24 cellular contexts compared by ENCODE assay signal in genomic region chr9:91803970-91804752, GRCh38.
DNase-seq lines count a peak whose midpoint lies in the region; ATAC-seq, FAIRE-seq and TF ChIP-seq lines count a peak whose summit lies in the region.
"Had no signal": no experiment of that assay in that cellular context is flagged by ENCODE, and none has a peak within 500 bp of the region (broad histone marks: within the 10 kb centered on the region; RNA-seq: fewer than 3 reads in every experiment).

No MANE protein-coding gene starts in this region.

- H3K9me3 ChIP-seq in astrocyte (ENCODE audit: insufficient read depth, low read depth, low read length): no peaks in the 10 kb centered on the region
- H3K9me3 ChIP-seq: heart right ventricle, upper lobe of right lung had no signal

- H3K27me3 ChIP-seq in astrocyte (ENCODE audit: insufficient read depth, low read length): peaks cover 5% of the 10 kb centered on the region
- H3K27me3 ChIP-seq: upper lobe of right lung had no signal

- POLR2A ChIA-PET in activated CD4-positive, alpha-beta T cell treated with anti-CD3 and anti-CD28 coated beads for 36 hours (lab: Charles Lee): no interaction called here

- no peaks in the 10 kb centered on the region for H3K79me2 ChIP-seq in astrocyte (ENCODE audit: insufficient read depth, low read length)

- no peaks in the 10 kb centered on the region for H3K36me3 ChIP-seq in astrocyte (ENCODE audit: insufficient read depth, low read length)
- H3K36me3 ChIP-seq: heart right ventricle, upper lobe of right lung had no signal

- H3K27me3 Mint-ChIP-seq in activated CD4-positive, alpha-beta T cell treated with anti-CD3 and anti-CD28 coated beads for 36 hours: peaks cover 2% of the 10 kb centered on the region
- H3K27me3 Mint-ChIP-seq in astrocyte (ENCODE audit: low read depth, unreplicated experiment): peaks cover 5% of the 10 kb centered on the region
- peaks cover 5 to 16% (median 15%) of the 10 kb centered on the region in 3 donors for H3K27me3 Mint-ChIP-seq in immature natural killer cell (ENCODE audit: low read depth in 3 of 3)
- H3K27me3 Mint-ChIP-seq: CD4-positive, CD25-positive, alpha-beta regulatory T cell had no signal

- CTCF ChIA-PET in activated CD4-positive, alpha-beta T cell treated with anti-CD3 and anti-CD28 coated beads for 36 hours (lab: Charles Lee): interaction anchor here (0.8 kb wide), 1 partner anchor 32 kb away, joined by 3 read pairs; no protein-coding TSS in a partner anchor

- TF ChIP-seq CTCF in astrocyte (IDR thresholded peaks at IDR 0.05; ENCODE audit: insufficient read depth, low read depth, low read length): no peak

- peaks cover 3% of the 10 kb centered on the region for H3K4me1 ChIP-seq in astrocyte (ENCODE audit: insufficient read depth, low read length)
- H3K4me1 ChIP-seq: heart right ventricle had no signal

- H3K27ac Mint-ChIP-seq in activated CD4-positive, alpha-beta T cell treated with anti-CD3 and anti-CD28 coated beads for 36 hours: no peak overlapping the region
- peak overlapping the region; percentile 60 for H3K27ac Mint-ChIP-seq in astrocyte (ENCODE audit: unreplicated experiment)
- H3K27ac Mint-ChIP-seq in stimulated activated effector memory CD8-positive, alpha-beta T cell treated with anti-CD3 and anti-CD28 coated beads, Interleukin-12 subunit alpha, Interleukin-12 subunit beta, amount 100 ng/mL, for 72 hours: no peak overlapping the region
- no peak overlapping the region for H3K27ac Mint-ChIP-seq in immature natural killer cell
- H3K27ac Mint-ChIP-seq: activated CD4-positive, alpha-beta T cell treated with anti-CD3 and anti-CD28 coated beads, Interleukin-2, amount 10 ng/mL, durations not matched to agents 24 days and 14 days; CD4-positive, CD25-positive, alpha-beta regulatory T cell; memory B cell had no signal

- H3K4me1 Mint-ChIP-seq in activated CD4-positive, alpha-beta T cell treated with anti-CD3 and anti-CD28 coated beads for 36 hours: peaks cover 5% of the 10 kb centered on the region
- peaks cover 26% of the 10 kb centered on the region for H3K4me1 Mint-ChIP-seq in astrocyte (ENCODE audit: low read depth, unreplicated experiment)
- peaks cover 38% of the 10 kb centered on the region for H3K4me1 Mint-ChIP-seq in stimulated activated effector memory CD8-positive, alpha-beta T cell treated with anti-CD3 and anti-CD28 coated beads, Interleukin-12 subunit alpha, Interleukin-12 subunit beta, amount 100 ng/mL, for 72 hours
- H3K4me1 Mint-ChIP-seq in immature natural killer cell: peaks cover 9% of the 10 kb centered on the region in 2 donors

- FAIRE-seq in astrocyte (lab: Jason Lieb, UNC): no peak
- FAIRE-seq: endothelial cell of umbilical vein, GM12891 had no signal

- H3K4me3 Mint-ChIP-seq in activated CD4-positive, alpha-beta T cell treated with anti-CD3 and anti-CD28 coated beads for 36 hours: no peak overlapping the region
- H3K4me3 Mint-ChIP-seq in astrocyte (ENCODE audit: unreplicated experiment) (no peak overlapping the region), immature natural killer cell (no peak overlapping the region)
- no peak overlapping the region for H3K4me3 Mint-ChIP-seq in stimulated activated effector memory CD8-positive, alpha-beta T cell treated with anti-CD3 and anti-CD28 coated beads, Interleukin-12 subunit alpha, Interleukin-12 subunit beta, amount 100 ng/mL, for 72 hours
- H3K4me3 Mint-ChIP-seq: activated CD4-positive, alpha-beta T cell treated with anti-CD3 and anti-CD28 coated beads, Interleukin-2, amount 10 ng/mL, durations not matched to agents 24 days and 14 days; CD4-positive, CD25-positive, alpha-beta regulatory T cell; HFFc6; memory B cell had no signal

- peak; percentile 34 for ATAC-seq in activated CD4-positive, alpha-beta T cell treated with anti-CD3 and anti-CD28 coated beads for 36 hours
- peak; percentile 80 for ATAC-seq in stimulated activated effector memory CD8-positive, alpha-beta T cell treated with anti-CD3 and anti-CD28 coated beads, Interleukin-12 subunit alpha, Interleukin-12 subunit beta, amount 100 ng/mL, for 72 hours
- ATAC-seq: heart right ventricle, left colon, SK-N-SH treated with all-trans-retinoic acid at 6 μM for 48 hours, upper lobe of right lung had no signal

- no peak overlapping the region for H3K27ac ChIP-seq in astrocyte (ENCODE audit: low read depth, low read length)
- H3K27ac ChIP-seq: 22Rv1, heart right ventricle, upper lobe of right lung had no signal

- H3K4me2 ChIP-seq in astrocyte (ENCODE audit: low read length): no peak overlapping the region

- no peak for DNase-seq in activated CD4-positive, alpha-beta T cell treated with anti-CD3 and anti-CD28 coated beads for 36 hours
- DNase-seq in activated CD4-positive, alpha-beta T cell treated with anti-CD3 and anti-CD28 coated beads, Interleukin-2, amount 50 U/mL, for 4 hours: no peak
- DNase-seq in astrocyte (ENCODE audit: low read depth): no peak
- DNase-seq in islet precursor cell: peak; percentile 49
- no peak for DNase-seq in stimulated activated effector memory CD8-positive, alpha-beta T cell treated with anti-CD3 and anti-CD28 coated beads, Interleukin-12 subunit alpha, Interleukin-12 subunit beta, amount 100 ng/mL, for 72 hours (ENCODE audit: low spot score in 2 of 2)
- DNase-seq in immature natural killer cell: no peak
- no peak for DNase-seq in SKM-1 (lab: John Stamatoyannopoulos, UW; ENCODE audit: unreplicated experiment)
- DNase-seq in cerebellar cortex (ENCODE audit: low spot score): no peak
- DNase-seq: activated CD4-positive, alpha-beta T cell treated with anti-CD3 and anti-CD28 coated beads, Interleukin-2, amount 10 ng/mL, durations not matched to agents 24 days and 14 days; CD4-positive, CD25-positive, alpha-beta regulatory T cell; dermis blood vessel endothelial cell; heart right ventricle; HFFc6; left colon; NCI-H2081; NCI-H345; NCI-H748 treated with DMSO at 0.1 percent for 48 hours; retina; upper lobe of right lung had no signal

- intact Hi-C loops in activated CD4-positive, alpha-beta T cell treated with anti-CD3 and anti-CD28 coated beads for 36 hours (cut with DNase I, micrococcal nuclease): no loop called here

- H2AFZ ChIP-seq in astrocyte (ENCODE audit: low read depth, low read length): no peak overlapping the region

- no peaks in the 10 kb centered on the region for H3K9me3 Mint-ChIP-seq in activated CD4-positive, alpha-beta T cell treated with anti-CD3 and anti-CD28 coated beads for 36 hours (ENCODE audit: low read depth)
- H3K9me3 Mint-ChIP-seq in astrocyte (ENCODE audit: unreplicated experiment) (no peaks in the 10 kb centered on the region), immature natural killer cell (peaks cover 1 to 5% (median 4%) of the 10 kb centered on the region in 6 donors)
- H3K9me3 Mint-ChIP-seq in stimulated activated effector memory CD8-positive, alpha-beta T cell treated with anti-CD3 and anti-CD28 coated beads, Interleukin-12 subunit alpha, Interleukin-12 subunit beta, amount 100 ng/mL, for 72 hours: no peaks in the 10 kb centered on the region
- H3K9me3 Mint-ChIP-seq: activated CD4-positive, alpha-beta T cell treated with anti-CD3 and anti-CD28 coated beads, Interleukin-2, amount 10 ng/mL, durations not matched to agents 24 days and 14 days; CD4-positive, CD25-positive, alpha-beta regulatory T cell; HFFc6; memory B cell had no signal

- H3K36me3 Mint-ChIP-seq in activated CD4-positive, alpha-beta T cell treated with anti-CD3 and anti-CD28 coated beads for 36 hours (ENCODE audit: low read depth): no peaks in the 10 kb centered on the region
- H3K36me3 Mint-ChIP-seq in astrocyte (ENCODE audit: low read depth, unreplicated experiment) (no peaks in the 10 kb centered on the region), immature natural killer cell (peaks cover 0 to under 1% (median 0%) of the 10 kb centered on the region in 3 donors)
- no peaks in the 10 kb centered on the region for H3K36me3 Mint-ChIP-seq in stimulated activated effector memory CD8-positive, alpha-beta T cell treated with anti-CD3 and anti-CD28 coated beads, Interleukin-12 subunit alpha, Interleukin-12 subunit beta, amount 100 ng/mL, for 72 hours
- H3K36me3 Mint-ChIP-seq: CD4-positive, CD25-positive, alpha-beta regulatory T cell; memory B cell had no signal

- no peak overlapping the region for H3K9ac ChIP-seq in astrocyte (ENCODE audit: low read length)

- H4K20me1 ChIP-seq in astrocyte (ENCODE audit: insufficient read depth, low read length): no peaks in the 10 kb centered on the region

- H3K4me3 ChIP-seq in astrocyte (ENCODE audit: insufficient read depth, low read depth, low read length): no peak overlapping the region
- H3K4me3 ChIP-seq: heart right ventricle, upper lobe of right lung had no signal
